ENCODE assay signal across 1 cellular context in the genomic region with DNA sequence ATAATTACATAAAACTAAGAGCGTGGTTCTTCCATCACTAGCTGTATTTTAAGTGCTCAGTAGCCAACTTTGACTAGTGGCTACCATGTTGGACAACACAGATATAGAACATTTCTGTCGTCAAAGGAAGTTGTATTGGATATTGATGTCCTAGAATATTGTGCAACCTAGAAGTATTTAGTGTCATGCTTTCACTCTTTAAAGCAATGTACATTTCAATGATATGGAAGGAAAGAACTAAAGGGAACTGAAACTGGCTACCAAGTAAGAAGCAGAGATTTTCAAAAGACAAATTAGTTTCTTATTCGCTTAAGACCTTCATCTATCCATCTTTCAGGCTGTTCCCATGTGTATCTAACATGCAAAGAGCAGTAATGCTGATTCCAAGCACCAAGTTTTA.
TF ChIP-seq lines count a peak whose summit lies in the region.

No MANE protein-coding gene starts in this region.

TF ChIP-seq in GM23338, 12 proteins besides CTCF, POLR2A, EP300 and RAD21 (continued from another document):
- TF ChIP-seq, protein P1, sequence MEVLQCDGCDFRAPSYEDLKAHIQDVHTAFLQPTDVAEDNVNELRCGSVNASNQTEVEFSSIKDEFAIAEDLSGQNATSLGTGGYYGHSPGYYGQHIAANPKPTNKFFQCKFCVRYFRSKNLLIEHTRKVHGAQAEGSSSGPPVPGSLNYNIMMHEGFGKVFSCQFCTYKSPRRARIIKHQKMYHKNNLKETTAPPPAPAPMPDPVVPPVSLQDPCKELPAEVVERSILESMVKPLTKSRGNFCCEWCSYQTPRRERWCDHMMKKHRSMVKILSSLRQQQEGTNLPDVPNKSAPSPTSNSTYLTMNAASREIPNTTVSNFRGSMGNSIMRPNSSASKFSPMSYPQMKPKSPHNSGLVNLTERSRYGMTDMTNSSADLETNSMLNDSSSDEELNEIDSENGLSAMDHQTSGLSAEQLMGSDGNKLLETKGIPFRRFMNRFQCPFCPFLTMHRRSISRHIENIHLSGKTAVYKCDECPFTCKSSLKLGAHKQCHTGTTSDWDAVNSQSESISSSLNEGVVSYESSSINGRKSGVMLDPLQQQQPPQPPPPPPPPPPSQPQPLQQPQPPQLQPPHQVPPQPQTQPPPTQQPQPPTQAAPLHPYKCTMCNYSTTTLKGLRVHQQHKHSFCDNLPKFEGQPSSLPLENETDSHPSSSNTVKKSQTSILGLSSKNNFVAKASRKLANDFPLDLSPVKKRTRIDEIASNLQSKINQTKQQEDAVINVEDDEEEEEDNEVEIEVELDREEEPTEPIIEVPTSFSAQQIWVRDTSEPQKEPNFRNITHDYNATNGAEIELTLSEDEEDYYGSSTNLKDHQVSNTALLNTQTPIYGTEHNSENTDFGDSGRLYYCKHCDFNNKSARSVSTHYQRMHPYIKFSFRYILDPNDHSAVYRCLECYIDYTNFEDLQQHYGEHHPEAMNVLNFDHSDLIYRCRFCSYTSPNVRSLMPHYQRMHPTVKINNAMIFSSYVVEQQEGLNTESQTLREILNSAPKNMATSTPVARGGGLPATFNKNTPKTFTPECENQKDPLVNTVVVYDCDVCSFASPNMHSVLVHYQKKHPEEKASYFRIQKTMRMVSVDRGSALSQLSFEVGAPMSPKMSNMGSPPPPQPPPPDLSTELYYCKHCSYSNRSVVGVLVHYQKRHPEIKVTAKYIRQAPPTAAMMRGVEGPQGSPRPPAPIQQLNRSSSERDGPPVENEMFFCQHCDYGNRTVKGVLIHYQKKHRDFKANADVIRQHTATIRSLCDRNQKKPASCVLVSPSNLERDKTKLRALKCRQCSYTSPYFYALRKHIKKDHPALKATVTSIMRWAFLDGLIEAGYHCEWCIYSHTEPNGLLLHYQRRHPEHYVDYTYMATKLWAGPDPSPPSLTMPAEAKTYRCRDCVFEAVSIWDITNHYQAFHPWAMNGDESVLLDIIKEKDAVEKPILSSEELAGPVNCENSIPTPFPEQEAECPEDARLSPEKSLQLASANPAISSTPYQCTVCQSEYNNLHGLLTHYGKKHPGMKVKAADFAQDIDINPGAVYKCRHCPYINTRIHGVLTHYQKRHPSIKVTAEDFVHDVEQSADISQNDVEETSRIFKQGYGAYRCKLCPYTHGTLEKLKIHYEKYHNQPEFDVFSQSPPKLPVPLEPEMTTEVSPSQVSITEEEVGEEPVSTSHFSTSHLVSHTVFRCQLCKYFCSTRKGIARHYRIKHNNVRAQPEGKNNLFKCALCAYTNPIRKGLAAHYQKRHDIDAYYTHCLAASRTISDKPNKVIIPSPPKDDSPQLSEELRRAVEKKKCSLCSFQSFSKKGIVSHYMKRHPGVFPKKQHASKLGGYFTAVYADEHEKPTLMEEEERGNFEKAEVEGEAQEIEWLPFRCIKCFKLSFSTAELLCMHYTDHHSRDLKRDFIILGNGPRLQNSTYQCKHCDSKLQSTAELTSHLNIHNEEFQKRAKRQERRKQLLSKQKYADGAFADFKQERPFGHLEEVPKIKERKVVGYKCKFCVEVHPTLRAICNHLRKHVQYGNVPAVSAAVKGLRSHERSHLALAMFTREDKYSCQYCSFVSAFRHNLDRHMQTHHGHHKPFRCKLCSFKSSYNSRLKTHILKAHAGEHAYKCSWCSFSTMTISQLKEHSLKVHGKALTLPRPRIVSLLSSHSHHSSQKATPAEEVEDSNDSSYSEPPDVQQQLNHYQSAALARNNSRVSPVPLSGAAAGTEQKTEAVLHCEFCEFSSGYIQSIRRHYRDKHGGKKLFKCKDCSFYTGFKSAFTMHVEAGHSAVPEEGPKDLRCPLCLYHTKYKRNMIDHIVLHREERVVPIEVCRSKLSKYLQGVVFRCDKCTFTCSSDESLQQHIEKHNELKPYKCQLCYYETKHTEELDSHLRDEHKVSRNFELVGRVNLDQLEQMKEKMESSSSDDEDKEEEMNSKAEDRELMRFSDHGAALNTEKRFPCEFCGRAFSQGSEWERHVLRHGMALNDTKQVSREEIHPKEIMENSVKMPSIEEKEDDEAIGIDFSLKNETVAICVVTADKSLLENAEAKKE (CRISPR knock-in tag; IDR thresholded peaks at IDR 0.05), result no peak
- TF ChIP-seq JUNB (IDR thresholded peaks at IDR 0.05; ENCODE audit: unreplicated experiment), result no peak
